ENCODE assay signal across 8 cellular contexts in genomic region chr22:45317551-45318167, GRCh38. TPM values are rescaled to one million over a fixed set of nuclear protein-coding genes. Genes with fewer than 3 reads are reported as not detected.
DNase-seq lines count a peak whose midpoint lies in the region; ATAC-seq and TF ChIP-seq lines count a peak whose summit lies in the region.

No MANE protein-coding gene starts in this region.

- peak overlapping the region; percentile 25 for H3K4me3 ChIP-seq in CD8-positive, alpha-beta T cell (ENCODE audit: low read depth, low read length)
- H3K4me3 ChIP-seq in MG63, result no peak overlapping the region
- H3K4me3 ChIP-seq in astrocyte of the cerebellum (ENCODE audit: low read depth, low read length), result no peak overlapping the region
- peak overlapping the region; percentile 10 to 45 for H3K4me3 ChIP-seq in stomach smooth muscle (ENCODE audit: low read length in 2 of 2)

- peak in 4 of 7 experiments; percentile 31 to 81 (median 51) for DNase-seq in CD8-positive, alpha-beta T cell
- DNase-seq in MG63 (peak; percentile 82), astrocyte of the cerebellum (ENCODE audit: low read depth) (no peak), immature natural killer cell (peak in 1 of 3 donors; percentile 12), GM13976 (ENCODE audit: low spot score) (no peak), activated gamma-delta T cell (lab: John Stamatoyannopoulos, UW) (no peak), SK-N-DZ (ENCODE audit: low spot score) (no peak)

- peak overlapping the region; percentile 97 for H3K27ac ChIP-seq in CD8-positive, alpha-beta T cell (ENCODE audit: low read depth, low read length)
- peak overlapping the region; percentile 97 for H3K27ac ChIP-seq in stomach smooth muscle (ENCODE audit: low read length)

- H3K4me3 Mint-ChIP-seq in CD8-positive, alpha-beta T cell, result peak overlapping the region; percentile 81
- H3K4me3 Mint-ChIP-seq in immature natural killer cell, result peak overlapping the region; percentile 70 to 87 (median 81)

- peaks cover 6% of the 10 kb centered on the region for H3K36me3 ChIP-seq in CD8-positive, alpha-beta T cell (ENCODE audit: insufficient read depth, low read length)
- H3K36me3 ChIP-seq in MG63 (peaks cover 6% of the 10 kb centered on the region), stomach smooth muscle (ENCODE audit: control insufficient read depth in 2 of 2, insufficient read depth in 2 of 2, low read length in 2 of 2) (peaks cover 5 to 7% of the 10 kb centered on the region in 2 donors)

- CTCF ChIA-PET in CD8-positive, alpha-beta T cell (lab: Charles Lee), result interaction anchor here (1.1 to 1.6 kb wide), 2 partner anchors 15 to 96 kb away, joined by 4 to 5 read pairs; partner anchors contain the start of genes RIBC2 and SMC1B

- H3K4me1 Mint-ChIP-seq in CD8-positive, alpha-beta T cell (ENCODE audit: low read depth), result peaks cover 77% of the 10 kb centered on the region
- peaks cover 29 to 34% of the 10 kb centered on the region in 2 donors for H3K4me1 Mint-ChIP-seq in immature natural killer cell

- POLR2A ChIA-PET in CD8-positive, alpha-beta T cell (lab: Charles Lee), result interaction anchor here (1.0 to 3.2 kb wide), 3 partner anchors 9 to 71 kb away, joined by 3 to 19 read pairs (median 3); partner anchors contain the start of gene FAM118A

- peak overlapping the region; percentile 43 to 65 for H3K9ac ChIP-seq in stomach smooth muscle (ENCODE audit: low read length in 2 of 2)

- peaks cover 21% of the 10 kb centered on the region for H3K36me3 Mint-ChIP-seq in CD8-positive, alpha-beta T cell
- peaks cover 0 to 4% (median 0%) of the 10 kb centered on the region in 3 donors for H3K36me3 Mint-ChIP-seq in immature natural killer cell

- H3K27me3 ChIP-seq in CD8-positive, alpha-beta T cell (ENCODE audit: insufficient read depth, low read length), result no peaks in the 10 kb centered on the region
- H3K27me3 ChIP-seq in MG63, result no peaks in the 10 kb centered on the region
- H3K27me3 ChIP-seq in stomach smooth muscle (ENCODE audit: control insufficient read depth in 1 of 2, insufficient read depth in 2 of 2, low read length in 2 of 2), result no peaks in the 10 kb centered on the region

- H3K9me3 ChIP-seq in CD8-positive, alpha-beta T cell (ENCODE audit: low read length), result no peaks in the 10 kb centered on the region
- H3K9me3 ChIP-seq in MG63 (no peaks in the 10 kb centered on the region), stomach smooth muscle (ENCODE audit: control insufficient read depth in 2 of 2, low read length in 2 of 2) (no peaks in the 10 kb centered on the region)

- peak; percentile 37 for ATAC-seq in CD8-positive, alpha-beta T cell

- no peak for TF ChIP-seq CTCF in CD8-positive, alpha-beta T cell (IDR thresholded peaks at IDR 0.05)
- TF ChIP-seq CTCF in astrocyte of the cerebellum (IDR thresholded peaks at IDR 0.05; ENCODE audit: low read depth, low read length, missing control alignments) (peak; percentile 54), GM13976 (IDR thresholded peaks at IDR 0.05; ENCODE audit: borderline replicate concordance, control extremely low read depth, extremely low read depth, insufficient read depth, missing control alignments) (no peak)

- peak overlapping the region; percentile 100 for H3K27ac Mint-ChIP-seq in CD8-positive, alpha-beta T cell
- peak overlapping the region; percentile 97 to 100 (median 99) for H3K27ac Mint-ChIP-seq in immature natural killer cell

- in situ Hi-C loops in astrocyte of the cerebellum (cut with HindIII; ENCODE audit: low sequenced_read_pairs) (no loop called here), GM13976 (cut with MboI; ENCODE audit: low sequenced_read_pairs, unreplicated experiment) (no loop called here)

- H3K27me3 Mint-ChIP-seq in CD8-positive, alpha-beta T cell (ENCODE audit: low read depth), result no peaks in the 10 kb centered on the region
- peaks cover 6 to 18% (median 11%) of the 10 kb centered on the region in 3 donors for H3K27me3 Mint-ChIP-seq in immature natural killer cell (ENCODE audit: low read depth in 3 of 3)

- no peaks in the 10 kb centered on the region for H3K9me3 Mint-ChIP-seq in CD8-positive, alpha-beta T cell
- H3K9me3 Mint-ChIP-seq in immature natural killer cell, result no peaks in the 10 kb centered on the region

- intact Hi-C loops in CD8-positive, alpha-beta T cell (cut with DNase I, micrococcal nuclease), result loop anchor here (1.0 to 5.0 kb wide), 10 partner anchors 7 to 155 kb away; partner anchors contain the start of genes RIBC2 (in 2 of the 2), SMC1B (in 2 of the 2), FAM118A (in 1 of the 2) and NUP50 (in 1 of the 2)

- peaks cover 34% of the 10 kb centered on the region for H3K4me1 ChIP-seq in CD8-positive, alpha-beta T cell (ENCODE audit: insufficient read depth, low read length)
- H3K4me1 ChIP-seq in stomach smooth muscle (ENCODE audit: control insufficient read depth, insufficient read depth, low read length), result peaks cover 30% of the 10 kb centered on the region

RNA-seq across cellular contexts. Expression of gene FAM118A, which starts 7.9 kb away (rescaled TPM):
- total RNA-seq in CD8-positive, alpha-beta T cell, result 100 to 1,000 TPM; 194 to 196 TPM
- total RNA-seq in MG63 (2014; rRNA removed; shearing (Covaris generic); ENCODE audit: low replicate concordance), result 17.1 and 20.5 TPM in 2 replicates
- 10 to 100 TPM; 10.6 to 33.9 (median 14.7) TPM for polyA plus RNA-seq in immature natural killer cell
- 10.1 and 12.7 TPM in 2 replicates for polyA plus RNA-seq in SK-N-DZ (2014; cell fraction: cytosol; rRNA removed)
- polyA plus RNA-seq in SK-N-DZ (2014; cell fraction: nucleus; rRNA removed), result 15.3 and 20.0 TPM in 2 replicates

RNA-seq across cellular contexts. Expression of gene UPK3A, which starts 32.9 kb away (rescaled TPM):
- not detected for total RNA-seq in CD8-positive, alpha-beta T cell
- not detected in 2 replicates for total RNA-seq in MG63 (2014; rRNA removed; shearing (Covaris generic); ENCODE audit: low replicate concordance)
- polyA plus RNA-seq in immature natural killer cell, result 1 to 10 TPM in 2 of 3 donors, not detected in 1; 2.7 to 6.4 TPM
- polyA plus RNA-seq in SK-N-DZ (2014; cell fraction: cytosol; rRNA removed), result not detected in 2 replicates
- not detected in 2 replicates for polyA plus RNA-seq in SK-N-DZ (2014; cell fraction: nucleus; rRNA removed)

Comparison
In these comparisons a context has a peak if more than half of its experiments do, and no peak if none do; other contexts are left out.
1. DNase-seq: peak in CD8-positive, alpha-beta T cell (4 of 7) and MG63 (single experiment); none in astrocyte of the cerebellum (single experiment), GM13976 (single experiment), activated gamma-delta T cell (single experiment) and SK-N-DZ (single experiment).
2. H3K4me3 ChIP-seq: peak in CD8-positive, alpha-beta T cell (single experiment) and stomach smooth muscle (2 of 2); none in MG63 (single experiment) and astrocyte of the cerebellum (single experiment).